ENCODE assay signal across 8 cellular contexts in the genomic region with DNA sequence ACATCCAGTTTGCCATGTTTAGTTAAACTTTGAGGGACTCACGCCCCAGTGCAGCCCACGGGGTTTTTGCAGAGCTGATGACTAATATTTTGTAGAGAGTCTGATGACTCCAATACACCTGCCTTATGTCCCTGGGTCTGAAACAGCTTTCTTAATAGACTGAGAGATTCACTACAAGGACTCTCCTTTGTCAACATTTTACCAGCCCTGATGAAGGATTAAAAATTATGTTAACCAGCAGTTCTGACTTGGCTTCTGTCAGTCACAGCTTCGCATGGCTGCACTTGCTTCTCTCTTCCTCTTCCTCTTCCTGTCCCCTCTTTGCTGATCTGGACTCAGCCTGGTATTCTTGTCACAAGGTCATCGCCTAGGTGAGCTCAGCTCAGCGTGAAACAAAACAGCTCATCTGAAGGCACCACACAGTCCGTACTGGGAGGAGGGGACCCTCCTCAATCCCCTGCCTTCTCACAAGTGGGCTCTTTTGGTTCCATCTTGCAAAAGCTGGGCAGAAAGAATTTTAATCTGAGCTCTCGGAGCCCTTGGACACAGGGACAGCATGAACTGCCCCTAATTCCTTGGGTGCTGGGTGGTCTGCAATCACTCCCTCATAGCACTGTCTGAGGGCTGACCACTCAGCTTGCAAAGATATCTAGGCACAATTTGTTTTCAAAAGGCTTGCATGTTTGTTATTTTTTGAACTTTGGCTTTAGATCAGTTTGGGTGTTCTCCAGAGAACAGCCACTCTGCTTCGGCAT. TPM values are rescaled to one million over a fixed set of nuclear protein-coding genes. Genes with fewer than 3 reads are reported as not detected.
A peak's percentile ranks its signal among the peaks of the same experiment; 100 is the strongest.
DNase-seq lines count a peak whose midpoint lies in the region; ATAC-seq lines count a peak whose summit lies in the region.

No MANE protein-coding gene starts in this region.

- ATAC-seq in HG03060 (IDR thresholded peaks at IDR 0.05; ENCODE audit: low read depth, unreplicated experiment) (peak; percentile 56), T-helper 17 cell (peak; percentile 73), memory B cell (ENCODE audit: low read depth) (peak; percentile 79)

- H3K9me3 Mint-ChIP-seq in memory B cell = no peaks in the 10 kb centered on the region

- H3K4me1 Mint-ChIP-seq in T-helper 17 cell (peaks cover 18% of the 10 kb centered on the region), memory B cell (peaks cover 82% of the 10 kb centered on the region)

- DNase-seq in stimulated activated naive CD4-positive, alpha-beta T cell treated with Interleukin-2 at 50 U/mL for 16 hours (lab: John Stamatoyannopoulos, UW) = peak; percentile 8
- DNase-seq in stimulated activated naive CD4-positive, alpha-beta T cell (lab: John Stamatoyannopoulos, UW) = no peak
- DNase-seq in T-helper 17 cell = no peak
- peak; percentile 53 to 72 for DNase-seq in memory B cell (ENCODE audit: low spot score in 2 of 2)
- no peak for DNase-seq in SW480 (ENCODE audit: low spot score)
- DNase-seq in NCI-H345 treated with DMSO at 0.1 percent for 48 hours (lab: John Stamatoyannopoulos, UW; ENCODE audit: unreplicated experiment) = no peak
- DNase-seq in NCI-H1092 (lab: John Stamatoyannopoulos, UW) = no peak

- H3K36me3 Mint-ChIP-seq in T-helper 17 cell (ENCODE audit: low read depth) = peaks cover 2% of the 10 kb centered on the region
- no peaks in the 10 kb centered on the region for H3K36me3 Mint-ChIP-seq in memory B cell

- peak overlapping the region; percentile 54 for H3K4me3 Mint-ChIP-seq in T-helper 17 cell
- peak overlapping the region; percentile 74 for H3K4me3 Mint-ChIP-seq in memory B cell

- H3K27me3 Mint-ChIP-seq in T-helper 17 cell = peaks cover 8% of the 10 kb centered on the region
- H3K27me3 Mint-ChIP-seq in memory B cell = no peaks in the 10 kb centered on the region

- peak overlapping the region; percentile 83 for H3K27ac Mint-ChIP-seq in T-helper 17 cell
- H3K27ac Mint-ChIP-seq in memory B cell = peak overlapping the region; percentile 100

- H3K9me3 ChIP-seq in T-helper 17 cell (ENCODE audit: control insufficient read depth, low read length, poor library complexity, severe bottlenecking) = no peaks in the 10 kb centered on the region

RNA-seq across cellular contexts. Expression of a gene that starts 38.1 kb away (rescaled TPM):
- 10 to 100 TPM in 1 of 2 donors, 1 to 10 TPM in 1; 1.6 to 10.5 TPM for total RNA-seq in T-helper 17 cell

Comparison
In these comparisons a context has a peak if more than half of its experiments do, and no peak if none do; other contexts are left out.
1. DNase-seq: peak in stimulated activated naive CD4-positive, alpha-beta T cell treated with Interleukin-2 at 50 U/mL for 16 hours (single experiment) and memory B cell (2 of 2); none in stimulated activated naive CD4-positive, alpha-beta T cell (0 of 6), T-helper 17 cell (0 of 3), SW480 (single experiment), NCI-H345 treated with DMSO at 0.1 percent for 48 hours (single experiment) and NCI-H1092 (single experiment).
2. Peak in every context shown above with its lines, with median percentiles within 50 percentile points of each other: ATAC-seq.